Comparison of ENCODE assay signal across 18 cellular contexts in genomic region chr11:913043-913442, GRCh38.
"Had no signal": no experiment of that assay in that cellular context is flagged by ENCODE, and none has a peak within 500 bp of the region (broad histone marks: within the 10 kb centered on the region; RNA-seq: fewer than 3 reads in every experiment).

No MANE protein-coding gene starts in this region.

- ATAC-seq: heart right ventricle; left lobe of liver; naive thymus-derived CD4-positive, alpha-beta T cell; pancreas had no signal

- H3K27me3 ChIP-seq: colonic mucosa, heart right ventricle, pancreas, sigmoid colon, tibial artery had no signal

- H3K4me1 ChIP-seq: colonic mucosa, prostate gland had no signal

- H3K9me3 ChIP-seq: colonic mucosa, heart right ventricle, pancreas, prostate gland, sigmoid colon, tibial artery had no signal

- H3K27ac ChIP-seq: colonic mucosa, pancreas, prostate gland, skin epidermis, tibial artery had no signal

- H3K27me3 Mint-ChIP-seq: naive thymus-derived CD4-positive, alpha-beta T cell had no signal

- H3K4me3 ChIP-seq: colonic mucosa, heart right ventricle, pancreas, prostate gland, sigmoid colon, skin epidermis, tibial artery had no signal

- H3K36me3 Mint-ChIP-seq: naive thymus-derived CD4-positive, alpha-beta T cell had no signal

- H3K9me3 Mint-ChIP-seq: naive thymus-derived CD4-positive, alpha-beta T cell had no signal

- DNase-seq: caudate nucleus; colonic mucosa; effector CD4-positive, alpha-beta T cell; heart right ventricle; islet precursor cell; mammary epithelial cell; naive thymus-derived CD4-positive, alpha-beta T cell; nucleus accumbens; retina; sigmoid colon; stimulated activated CD4-positive, alpha-beta T cell treated with anti-CD3 and anti-CD28 coated beads, Interleukin-12 subunit alpha, Interleukin-12 subunit beta, amount 100 ng/mL, for 4 hours; stimulated activated naive CD4-positive, alpha-beta T cell treated with Interleukin-2 at 50 U/mL for 16 hours; tibial artery had no signal

- FAIRE-seq: frontal cortex, pancreas had no signal

- H3K36me3 ChIP-seq: colonic mucosa, pancreas, prostate gland, sigmoid colon, tibial artery had no signal
